ENCODE assay signal across 9 cellular contexts in the genomic region with DNA sequence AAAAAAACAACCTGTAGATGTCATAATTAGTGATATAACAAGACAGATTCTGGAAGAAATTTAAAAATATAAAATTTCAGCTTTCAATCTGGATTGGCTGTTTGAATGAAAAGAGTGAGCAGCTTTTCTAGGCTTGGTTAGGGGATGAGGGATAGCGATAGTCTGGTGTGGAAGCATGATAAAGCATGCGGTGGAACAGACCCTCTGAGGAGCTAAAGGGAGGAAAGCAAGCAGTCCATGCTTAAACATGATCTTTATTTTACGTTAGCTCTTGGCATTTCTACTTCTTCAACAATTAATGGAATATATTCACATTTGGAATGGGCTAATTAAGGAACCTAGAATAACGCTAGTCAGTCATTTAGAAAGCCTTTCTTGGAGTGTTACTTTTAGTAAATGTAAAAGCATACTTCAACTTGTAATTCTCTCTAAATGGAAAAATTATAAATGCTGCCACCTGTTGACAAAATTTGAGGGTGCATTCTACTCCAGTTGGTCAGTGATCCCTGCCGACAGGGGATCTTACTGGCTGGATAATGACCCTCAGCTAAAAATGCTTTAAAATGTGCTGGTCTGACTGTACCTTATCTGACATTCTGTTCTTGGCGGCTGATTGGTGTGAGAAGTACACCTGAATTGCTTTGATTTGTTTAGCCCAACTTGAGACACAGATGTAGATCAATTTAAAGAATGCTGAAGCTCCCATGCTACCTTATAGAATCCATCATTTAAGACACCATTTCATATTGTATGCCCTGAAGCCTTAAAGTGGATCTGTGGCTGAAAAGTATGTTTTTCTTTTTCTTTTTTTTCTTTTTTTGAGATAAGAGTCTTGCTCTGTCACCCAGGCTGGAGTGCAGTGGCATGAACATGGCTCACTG.
A peak's percentile ranks its signal among the peaks of the same experiment; 100 is the strongest.
DNase-seq lines count a peak whose midpoint lies in the region; ATAC-seq, FAIRE-seq and TF ChIP-seq lines count a peak whose summit lies in the region.
"Had no signal": no experiment of that assay in that cellular context is flagged by ENCODE, and none has a peak within 500 bp of the region (broad histone marks: within the 10 kb centered on the region; RNA-seq: fewer than 3 reads in every experiment).

No MANE protein-coding gene starts in this region.

- no peaks in the 10 kb centered on the region for H3K9me3 ChIP-seq in BE2C

- peak; percentile 43 for TF ChIP-seq CTCF in BE2C (IDR thresholded peaks at IDR 0.05; ENCODE audit: low read depth, low read length)
- TF ChIP-seq CTCF in foreskin keratinocyte (conservative IDR thresholded peaks at IDR 0.05), result peak; percentile 72
- peak; percentile 69 for TF ChIP-seq CTCF in progenitor cell of endocrine pancreas (IDR thresholded peaks at IDR 0.05; ENCODE audit: unreplicated experiment)

- no peaks in the 10 kb centered on the region for H3K9me3 Mint-ChIP-seq in progenitor cell of endocrine pancreas (ENCODE audit: low read depth)
- H3K9me3 Mint-ChIP-seq: IgD-negative memory B cell had no signal

- DNase-seq in BE2C, result no peak
- DNase-seq in GM18507 (ENCODE audit: extremely low spot score, insufficient read length, low read depth), result peak; percentile 11
- peak; percentile 35 for DNase-seq in KG1 (lab: John Stamatoyannopoulos, UW)
- peak; percentile 38 for DNase-seq in SW480 (ENCODE audit: low spot score)
- peak in 1 of 2 donors; percentile 23 for DNase-seq in foreskin keratinocyte
- no peak for DNase-seq in progenitor cell of endocrine pancreas (ENCODE audit: low spot score, unreplicated experiment)
- DNase-seq in HK-2 (ENCODE audit: unreplicated experiment), result no peak
- no peak for DNase-seq in activated CD8-positive, alpha-beta memory T cell treated with anti-CD3 and anti-CD28 coated beads, Interleukin-2, amount 50 U/mL, for 48 hours

- no peak overlapping the region for H3K4me3 ChIP-seq in BE2C (ENCODE audit: low read depth, low read length)

- FAIRE-seq in GM18507 (lab: Jason Lieb, UNC), result peak; percentile 77

- H3K27me3 ChIP-seq in BE2C, result no peaks in the 10 kb centered on the region
- no peaks in the 10 kb centered on the region for H3K27me3 ChIP-seq in foreskin keratinocyte

- no peak overlapping the region for H3K27ac Mint-ChIP-seq in progenitor cell of endocrine pancreas
- H3K27ac Mint-ChIP-seq: IgD-negative memory B cell had no signal

- H3K4me3 Mint-ChIP-seq in progenitor cell of endocrine pancreas (ENCODE audit: low read depth), result no peak overlapping the region
- H3K4me3 Mint-ChIP-seq: IgD-negative memory B cell had no signal

- peak; percentile 55 for ATAC-seq in foreskin keratinocyte

- peaks cover 10% of the 10 kb centered on the region for H3K4me1 Mint-ChIP-seq in progenitor cell of endocrine pancreas (ENCODE audit: low read depth)

- H3K4me1 ChIP-seq in BE2C (no peaks in the 10 kb centered on the region), foreskin keratinocyte (no peaks in the 10 kb centered on the region)

- H3K27ac ChIP-seq in foreskin keratinocyte, result no peak overlapping the region

- H3K36me3 Mint-ChIP-seq in progenitor cell of endocrine pancreas (ENCODE audit: insufficient read depth), result no peaks in the 10 kb centered on the region
- H3K36me3 Mint-ChIP-seq: IgD-negative memory B cell had no signal

- no peaks in the 10 kb centered on the region for H3K36me3 ChIP-seq in BE2C

- no peaks in the 10 kb centered on the region for H3K27me3 Mint-ChIP-seq in progenitor cell of endocrine pancreas
- H3K27me3 Mint-ChIP-seq: IgD-negative memory B cell had no signal

Comparison
In these comparisons a context has a peak if more than half of its experiments do, and no peak if none do; other contexts are left out.
1. DNase-seq: peak in GM18507 (single experiment), KG1 (single experiment) and SW480 (single experiment); none in BE2C (single experiment), progenitor cell of endocrine pancreas (single experiment), HK-2 (single experiment) and activated CD8-positive, alpha-beta memory T cell treated with anti-CD3 and anti-CD28 coated beads, Interleukin-2, amount 50 U/mL, for 48 hours (single experiment).
2. Peak in every context shown above with its lines, with median percentiles within 50 percentile points of each other: CTCF ChIP-seq.